In genomic region chr10:46555713-46556514, GRCh38 we compare ENCODE assay signal across 8 cellular contexts. TPM values are rescaled to one million over a fixed set of nuclear protein-coding genes. Genes with fewer than 3 reads are reported as not detected.
A peak's percentile ranks its signal among the peaks of the same experiment; 100 is the strongest.
DNase-seq lines count a peak whose midpoint lies in the region; ATAC-seq lines count a peak whose summit lies in the region.

No MANE protein-coding gene starts in this region.

- no peaks in the 10 kb centered on the region for H3K4me1 ChIP-seq in right cardiac atrium (ENCODE audit: control insufficient read depth, insufficient read depth, low read length)
- H3K4me1 ChIP-seq in rectal smooth muscle tissue (ENCODE audit: control insufficient read depth, insufficient read depth, low read length): no peaks in the 10 kb centered on the region

- peaks cover 2% of the 10 kb centered on the region for H3K36me3 ChIP-seq in rectal smooth muscle tissue (ENCODE audit: control insufficient read depth, insufficient read depth, low read length)

- intact Hi-C loops in right cardiac atrium (cut with DNase I): no loop called here

- WGBS in right cardiac atrium: 30% methylated on average over 47 of the region's 47 CpGs

- ATAC-seq in right cardiac atrium (peak in 1 of 2 donors; percentile 1), GM21381 (IDR thresholded peaks at IDR 0.05; ENCODE audit: unreplicated experiment) (no peak), GM21825 (IDR thresholded peaks at IDR 0.05; ENCODE audit: unreplicated experiment) (no peak)

- peak; percentile 58 for DNase-seq in ELF-1 (ENCODE audit: low read depth, low spot score)
- peak; percentile 14 for DNase-seq in activated naive CD4-positive, alpha-beta T cell treated with anti-CD3 and anti-CD28 coated beads, Interleukin-2, amount 50 U/mL, for 16 hours
- peak in 2 of 3 donors; percentile 54 to 64 for DNase-seq in right cardiac atrium
- no peak for DNase-seq in AML-193 (lab: John Stamatoyannopoulos, UW)
- no peak for DNase-seq in GM19238 (ENCODE audit: insufficient read length, low spot score)

- H3K9me3 ChIP-seq in right cardiac atrium (ENCODE audit: control insufficient read depth, low read length): no peaks in the 10 kb centered on the region

- H3K9ac ChIP-seq in rectal smooth muscle tissue (ENCODE audit: low read length): no peak overlapping the region

- H3K27me3 ChIP-seq in right cardiac atrium (ENCODE audit: control insufficient read depth, insufficient read depth) (no peaks in the 10 kb centered on the region), rectal smooth muscle tissue (ENCODE audit: control insufficient read depth, insufficient read depth, low read length) (peaks cover 17% of the 10 kb centered on the region)

- no peak overlapping the region for H3K27ac ChIP-seq in right cardiac atrium (ENCODE audit: low read length)
- no peak overlapping the region for H3K27ac ChIP-seq in rectal smooth muscle tissue (ENCODE audit: low read depth, low read length)

- H3K4me3 ChIP-seq in right cardiac atrium (ENCODE audit: low read length): peak overlapping the region; percentile 45
- H3K4me3 ChIP-seq in rectal smooth muscle tissue (ENCODE audit: low read length): peak overlapping the region; percentile 56

RNA-seq across cellular contexts. Expression of gene GPRIN2, which starts 0.5 kb away (rescaled TPM):
- not detected for total RNA-seq in right cardiac atrium
- not detected for polyA plus RNA-seq in right cardiac atrium

RNA-seq across cellular contexts. Expression of gene SYT15, which starts 23.0 kb away (rescaled TPM):
- total RNA-seq in right cardiac atrium: 1 to 10 TPM; 2.7 to 4.1 (median 3.5) TPM
- 2.6 TPM for polyA plus RNA-seq in right cardiac atrium

Comparison
In these comparisons a context has a peak if more than half of its experiments do, and no peak if none do; other contexts are left out.
1. DNase-seq: peak in ELF-1 (single experiment), activated naive CD4-positive, alpha-beta T cell treated with anti-CD3 and anti-CD28 coated beads, Interleukin-2, amount 50 U/mL, for 16 hours (single experiment) and right cardiac atrium (2 of 3); none in AML-193 (0 of 2) and GM19238 (single experiment).